ENCODE assay signal across 21 cellular contexts in the genomic region with DNA sequence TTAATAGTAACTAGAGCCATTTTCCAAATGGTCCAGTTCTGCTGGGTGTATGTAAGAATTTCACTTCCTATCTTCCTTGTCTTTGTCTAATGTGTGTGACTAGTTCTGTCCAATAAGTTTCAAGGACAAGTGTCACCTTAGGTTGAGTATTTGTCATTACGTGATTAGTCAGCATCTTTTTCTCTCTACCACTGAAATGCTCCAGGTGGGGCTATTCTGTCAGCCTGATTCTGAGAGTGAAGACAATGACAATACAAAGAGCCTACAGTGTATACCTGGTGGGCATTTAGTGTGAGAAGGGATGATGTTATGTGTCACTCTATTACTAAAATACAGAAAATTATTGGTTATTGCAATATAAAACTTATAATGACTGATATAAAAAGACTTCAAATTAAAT.
DNase-seq lines count a peak whose midpoint lies in the region; ATAC-seq, FAIRE-seq and TF ChIP-seq lines count a peak whose summit lies in the region.
"Had no signal": no experiment of that assay in that cellular context is flagged by ENCODE, and none has a peak within 500 bp of the region (broad histone marks: within the 10 kb centered on the region; RNA-seq: fewer than 3 reads in every experiment).

No MANE protein-coding gene starts in this region.

- no peaks in the 10 kb centered on the region for H3K9me3 ChIP-seq in BE2C
- H3K9me3 ChIP-seq: esophagus squamous epithelium had no signal

- FAIRE-seq in RCC 7860 (lab: Jason Lieb, UNC), result no peak
- FAIRE-seq: HTR-8/SVneo, urothelium cell line had no signal

- peak; percentile 40 for TF ChIP-seq CTCF in BE2C (IDR thresholded peaks at IDR 0.05; ENCODE audit: low read depth, low read length)

- no peaks in the 10 kb centered on the region for H3K4me1 ChIP-seq in BE2C
- H3K4me1 ChIP-seq: esophagus squamous epithelium, parathyroid adenoma had no signal

- DNase-seq in BE2C, result no peak
- DNase-seq in NCI-H1436 treated with DMSO at 0.1 percent for 48 hours (lab: John Stamatoyannopoulos, UW), result peak; percentile 16
- DNase-seq in iPS DF 19.7 (ENCODE audit: low read depth, low spot score), result peak; percentile 23
- DNase-seq in DMS114 treated with DMSO at 0.1 percent for 48 hours (lab: John Stamatoyannopoulos, UW; ENCODE audit: unreplicated experiment), result no peak
- DNase-seq in NCI-H226, result no peak
- DNase-seq in RCC 7860 (ENCODE audit: low spot score), result no peak
- DNase-seq: activated CD4-positive, alpha-beta T cell treated with anti-CD3 and anti-CD28 coated beads, Interleukin-2, amount 50 U/mL, for 1 hour; activated CD8-positive, alpha-beta memory T cell treated with anti-CD3 and anti-CD28 coated beads, Interleukin-2, amount 50 U/mL, for 48 hours; activated effector memory CD4-positive, alpha-beta T cell treated with anti-CD3 and anti-CD28 coated beads, Interleukin-2, amount 50 U/mL, for 16 hours; CD4-positive, alpha-beta memory T cell; esophagus squamous epithelium; naive B cell; stimulated activated CD4-positive, alpha-beta T cell treated with anti-CD3 and anti-CD28 coated beads, Interleukin-4, amount 100 ng/mL, for 4 hours; SW 1271 had no signal

- no peak overlapping the region for H3K4me3 ChIP-seq in BE2C (ENCODE audit: low read depth, low read length)
- H3K4me3 ChIP-seq: cardiac muscle cell, esophagus squamous epithelium, skin epidermis had no signal

- no peaks in the 10 kb centered on the region for H3K27me3 ChIP-seq in BE2C
- H3K27me3 ChIP-seq: cardiac muscle cell had no signal

- H3K36me3 ChIP-seq in BE2C, result no peaks in the 10 kb centered on the region
- H3K36me3 ChIP-seq: cardiac muscle cell, esophagus squamous epithelium had no signal

- peak; percentile 70 for ATAC-seq in GM18907 (IDR thresholded peaks at IDR 0.05; ENCODE audit: unreplicated experiment)
- ATAC-seq in HG02588 (IDR thresholded peaks at IDR 0.05; ENCODE audit: unreplicated experiment), result no peak

Comparison
In these comparisons a context has a peak if more than half of its experiments do, and no peak if none do; other contexts are left out.
1. DNase-seq: peak in NCI-H1436 treated with DMSO at 0.1 percent for 48 hours (single experiment) and iPS DF 19.7 (single experiment); none in BE2C (single experiment), DMS114 treated with DMSO at 0.1 percent for 48 hours (single experiment), NCI-H226 (single experiment) and RCC 7860 (single experiment).